8 cellular contexts compared by ENCODE assay signal in the genomic region with DNA sequence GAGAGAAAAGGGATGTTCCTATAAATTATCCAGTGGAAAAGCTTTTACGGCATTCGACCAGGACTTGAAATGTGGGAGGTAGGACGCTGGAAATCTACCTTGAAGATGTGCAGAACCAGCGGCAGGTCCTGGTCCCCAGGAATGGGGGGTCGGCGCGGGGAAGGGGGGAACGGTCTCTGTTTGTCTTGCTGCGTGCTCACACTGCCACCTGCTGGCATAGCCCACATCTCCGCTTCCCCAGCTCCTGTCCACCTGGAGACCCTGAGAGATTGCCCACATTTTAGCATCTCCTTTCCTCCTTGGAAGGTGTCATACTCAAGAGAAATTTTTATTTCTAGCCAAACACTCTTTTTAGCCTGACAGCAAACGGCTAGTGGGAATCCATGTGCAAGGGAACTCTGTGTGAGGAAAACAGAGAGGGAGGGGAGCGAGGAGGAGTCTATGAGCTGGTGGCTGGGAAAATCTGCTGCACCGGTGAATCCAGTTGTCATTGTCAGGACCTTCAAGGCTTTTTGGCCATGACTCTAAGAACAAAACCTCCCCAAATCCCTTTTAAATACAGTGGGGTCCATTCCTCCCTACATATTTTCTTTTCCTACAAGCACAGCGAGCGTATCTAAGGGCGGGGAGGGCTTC.
DNase-seq lines count a peak whose midpoint lies in the region; ATAC-seq and TF ChIP-seq lines count a peak whose summit lies in the region.

No MANE protein-coding gene starts in this region.

- TF ChIP-seq CTCF in Peyer's patch (IDR thresholded peaks at IDR 0.05), result peak in 5 of 6 experiments; percentile 15 to 37 (median 30)
- peak; percentile 81 for TF ChIP-seq CTCF in fibroblast of the aortic adventitia (IDR thresholded peaks at IDR 0.05; ENCODE audit: insufficient read depth, low read length)

- no peak overlapping the region for H3K4me3 ChIP-seq in Peyer's patch
- H3K4me3 ChIP-seq in fibroblast of the aortic adventitia (ENCODE audit: low read depth, low read length), result no peak overlapping the region

- no peaks in the 10 kb centered on the region for H3K9me3 ChIP-seq in Peyer's patch

- H3K36me3 ChIP-seq in Peyer's patch, result no peaks in the 10 kb centered on the region

- no peaks in the 10 kb centered on the region for H3K4me1 ChIP-seq in Peyer's patch

- no peaks in the 10 kb centered on the region for H3K27me3 ChIP-seq in Peyer's patch

- ATAC-seq in Right ventricle myocardium inferior (peak; percentile 72), HG02678 (IDR thresholded peaks at IDR 0.05; ENCODE audit: unreplicated experiment) (no peak)

- no peak for TF ChIP-seq POLR2A in Peyer's patch (IDR thresholded peaks at IDR 0.05)

- H3K27ac ChIP-seq in Peyer's patch, result no peak overlapping the region

- DNase-seq in Right ventricle myocardium inferior (ENCODE audit: missing footprints), result peak; percentile 74
- DNase-seq in cardiac septum (ENCODE audit: low spot score), result no peak
- DNase-seq in Peyer's patch, result no peak
- peak; percentile 37 for DNase-seq in fibroblast of the aortic adventitia (ENCODE audit: low read depth)
- peak; percentile 38 to 93 (median 62) for DNase-seq in posterior cingulate gyrus
- no peak for DNase-seq in T-helper 9 cell
- no peak for DNase-seq in activated gamma-delta T cell (lab: John Stamatoyannopoulos, UW)

- intact Hi-C loops in Right ventricle myocardium inferior (cut with DNase I) (loop anchor here (1.0 kb wide), 1 partner anchor 285 kb away; no protein-coding TSS in a partner anchor), cardiac septum (cut with DNase I) (loop anchor here (1.0 to 5.0 kb wide), 2 partner anchors 285 to 1787 kb away; no protein-coding TSS in a partner anchor), posterior cingulate gyrus (cut with DNase I) (loop anchor here (5.0 kb wide), 1 partner anchor 1777 kb away; no protein-coding TSS in a partner anchor)

Comparison
In these comparisons a context has a peak if more than half of its experiments do, and no peak if none do; other contexts are left out.
1. DNase-seq: peak in Right ventricle myocardium inferior (single experiment), fibroblast of the aortic adventitia (single experiment) and posterior cingulate gyrus (10 of 10); none in cardiac septum (single experiment), Peyer's patch (0 of 3), T-helper 9 cell (single experiment) and activated gamma-delta T cell (single experiment).